9 cellular contexts compared by ENCODE assay signal in genomic region chr3:188179006-188179966, GRCh38. TPM values are rescaled to one million over a fixed set of nuclear protein-coding genes. Genes with fewer than 3 reads are reported as not detected.
DNase-seq lines count a peak whose midpoint lies in the region; ATAC-seq and TF ChIP-seq lines count a peak whose summit lies in the region.
"Had no signal": no experiment of that assay in that cellular context is flagged by ENCODE, and none has a peak within 500 bp of the region (broad histone marks: within the 10 kb centered on the region; RNA-seq: fewer than 3 reads in every experiment).

No MANE protein-coding gene starts in this region.

- no peaks in the 10 kb centered on the region for H3K9me3 Mint-ChIP-seq in CD4-positive, alpha-beta T cell

- POLR2A ChIA-PET in CD4-positive, alpha-beta T cell (lab: Charles Lee), result no interaction called here

- no peaks in the 10 kb centered on the region for H3K9me3 ChIP-seq in CD4-positive, alpha-beta T cell (ENCODE audit: control insufficient read depth, low read length)

- peak overlapping the region; percentile 40 for H3K4me3 Mint-ChIP-seq in CD4-positive, alpha-beta T cell

- no peak for ATAC-seq in CD4-positive, alpha-beta T cell (ENCODE audit: poor library complexity)
- ATAC-seq in HG02870 (IDR thresholded peaks at IDR 0.05; ENCODE audit: unreplicated experiment) (no peak), GM21529 (IDR thresholded peaks at IDR 0.05; ENCODE audit: unreplicated experiment) (no peak)

- no peak for TF ChIP-seq CTCF in CD4-positive, alpha-beta T cell (IDR thresholded peaks at IDR 0.05)

- H3K27me3 Mint-ChIP-seq in CD4-positive, alpha-beta T cell, result no peaks in the 10 kb centered on the region

- no peak for DNase-seq in CD4-positive, alpha-beta T cell
- peak; percentile 3 for DNase-seq in NCI-H2171 (lab: John Stamatoyannopoulos, UW)
- peak; percentile 91 for DNase-seq in fibroblast of peridontal ligament (ENCODE audit: extremely low read depth)
- peak; percentile 83 for DNase-seq in posterior vena cava (ENCODE audit: low spot score)
- DNase-seq in kidney glomerular epithelial cell (lab: John Stamatoyannopoulos, UW), result no peak
- DNase-seq in medulla oblongata (ENCODE audit: extremely low spot score), result no peak
- DNase-seq: NCI-H146 had no signal

- intact Hi-C loops in CD4-positive, alpha-beta T cell (cut with DNase I, micrococcal nuclease), result no loop called here
- intact Hi-C loops in posterior vena cava (cut with DNase I), result no loop called here

- H3K27ac ChIP-seq in CD4-positive, alpha-beta T cell (ENCODE audit: low read depth, low read length), result no peak overlapping the region

- peaks cover 51% of the 10 kb centered on the region for H3K4me1 Mint-ChIP-seq in CD4-positive, alpha-beta T cell (ENCODE audit: low read depth)

- H3K36me3 Mint-ChIP-seq in CD4-positive, alpha-beta T cell (ENCODE audit: low read depth), result peaks cover 19% of the 10 kb centered on the region

- peak overlapping the region; percentile 22 for H3K27ac Mint-ChIP-seq in CD4-positive, alpha-beta T cell

- CTCF ChIA-PET in CD4-positive, alpha-beta T cell (lab: Charles Lee), result no interaction called here

- no peaks in the 10 kb centered on the region for H3K27me3 ChIP-seq in CD4-positive, alpha-beta T cell (ENCODE audit: control insufficient read depth, insufficient read depth, low read length)

RNA-seq across cellular contexts. Expression of gene LPP, which starts 25.3 kb away (rescaled TPM):
- 10 to 100 TPM; 45.6 to 45.9 TPM for total RNA-seq in CD4-positive, alpha-beta T cell
- total RNA-seq in posterior vena cava, result 1,000 to 10,000 TPM; 1,601 to 1,705 TPM

Comparison
In these comparisons a context has a peak if more than half of its experiments do, and no peak if none do; other contexts are left out.
1. DNase-seq: peak in NCI-H2171 (single experiment), fibroblast of peridontal ligament (single experiment) and posterior vena cava (single experiment); none in CD4-positive, alpha-beta T cell (0 of 10), kidney glomerular epithelial cell (single experiment) and medulla oblongata (single experiment).
2. RNA of gene LPP, which starts 25.3 kb away (total RNA-seq): 1,601 to 1,705 TPM in posterior vena cava; 45.6 to 45.9 TPM in CD4-positive, alpha-beta T cell; every median in the first group is over 10 times any median in the second.